Comparison of ENCODE assay signal across 20 cellular contexts in the genomic region with DNA sequence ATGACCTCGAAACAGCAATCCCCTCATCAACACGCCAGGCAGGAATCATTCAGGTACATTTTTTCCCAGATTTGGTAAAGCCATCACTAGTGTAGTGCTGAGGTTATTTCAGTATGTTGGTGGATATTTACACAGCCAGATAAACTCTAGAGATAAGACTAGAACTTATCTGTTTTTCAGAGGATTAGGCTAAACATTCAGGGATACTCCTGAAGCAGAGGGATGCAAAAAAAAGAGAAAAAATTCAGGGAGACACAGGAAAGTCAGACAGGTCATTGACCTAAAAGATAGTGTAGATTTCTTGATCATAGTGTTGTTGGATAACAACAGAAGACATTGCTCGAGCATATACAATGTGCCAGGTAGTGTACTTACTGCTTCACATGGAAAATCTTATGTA.
"Had no signal": no experiment of that assay in that cellular context is flagged by ENCODE, and none has a peak within 500 bp of the region (broad histone marks: within the 10 kb centered on the region; RNA-seq: fewer than 3 reads in every experiment).

No MANE protein-coding gene starts in this region.

- H3K9me3 Mint-ChIP-seq: mesothelial cell of epicardium; nephron progenitor cell; stimulated activated memory B cell treated with anti-CD40 and anti-IgM and Interleukin-4, amounts not matched to agents 10 μg/mL and 1 μg/mL and 100 μg/mL, for 72 hours had no signal

- H3K27me3 Mint-ChIP-seq: stimulated activated memory B cell treated with anti-CD40 and anti-IgM and Interleukin-4, amounts not matched to agents 10 μg/mL and 1 μg/mL and 100 μg/mL, for 72 hours had no signal

- DNase-seq: cortex of kidney; dorsolateral prefrontal cortex; effector CD8-positive, alpha-beta T cell; gastrocnemius medialis; heart right ventricle; hypothalamus; islet precursor cell; nephron progenitor cell; psoas muscle; retina; right lobe of liver; stimulated activated CD4-positive, alpha-beta T cell treated with anti-CD3 and anti-CD28 coated beads, Interleukin-4, amount 100 ng/mL, for 1 hour; stimulated activated CD8-positive, alpha-beta memory T cell treated with anti-CD3 and anti-CD28 coated beads, Interleukin-4, amount 100 ng/mL, for 48 hours; stomach; substantia nigra; transverse colon had no signal

- ATAC-seq: esophagus mucosa; gastrocnemius medialis; heart right ventricle; left lobe of liver; psoas muscle; right lobe of liver; stimulated activated memory B cell treated with anti-CD40 and anti-IgM and Interleukin-4, amounts not matched to agents 10 μg/mL and 1 μg/mL and 100 μg/mL, for 72 hours had no signal

- H3K27ac Mint-ChIP-seq: mesothelial cell of epicardium; nephron progenitor cell; stimulated activated memory B cell treated with anti-CD40 and anti-IgM and Interleukin-4, amounts not matched to agents 10 μg/mL and 1 μg/mL and 100 μg/mL, for 72 hours had no signal

- H3K4me1 Mint-ChIP-seq: mesothelial cell of epicardium; nephron progenitor cell; stimulated activated memory B cell treated with anti-CD40 and anti-IgM and Interleukin-4, amounts not matched to agents 10 μg/mL and 1 μg/mL and 100 μg/mL, for 72 hours had no signal

- H3K4me3 Mint-ChIP-seq: mesothelial cell of epicardium; nephron progenitor cell; stimulated activated memory B cell treated with anti-CD40 and anti-IgM and Interleukin-4, amounts not matched to agents 10 μg/mL and 1 μg/mL and 100 μg/mL, for 72 hours had no signal
